In the genomic region with DNA sequence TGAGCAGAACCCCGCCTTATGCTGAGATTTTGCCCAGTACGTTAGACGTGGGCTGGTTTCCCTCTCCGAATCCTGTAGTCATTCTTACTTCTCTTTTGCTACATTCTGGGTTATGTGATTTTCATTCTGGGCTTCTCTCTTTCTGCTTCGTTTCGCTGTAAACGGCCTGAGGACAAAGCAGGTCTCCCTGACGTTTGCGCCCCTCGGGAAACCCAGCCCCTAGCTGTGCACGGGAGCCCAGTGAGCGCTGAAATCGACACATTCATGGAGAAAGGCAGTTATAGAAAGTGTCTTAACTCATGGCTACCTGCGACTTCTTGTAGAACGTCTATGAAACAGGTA, we compare ENCODE assay signal across 10 cellular contexts. TPM values are rescaled to one million over a fixed set of nuclear protein-coding genes. Genes with fewer than 3 reads are reported as not detected.
DNase-seq lines count a peak whose midpoint lies in the region; ATAC-seq and TF ChIP-seq lines count a peak whose summit lies in the region.
"Had no signal": no experiment of that assay in that cellular context is flagged by ENCODE, and none has a peak within 500 bp of the region (broad histone marks: within the 10 kb centered on the region; RNA-seq: fewer than 3 reads in every experiment).

No MANE protein-coding gene starts in this region.

- no peak overlapping the region for H3K27ac ChIP-seq in breast epithelium
- no peak overlapping the region for H3K27ac ChIP-seq in aorta (ENCODE audit: low read depth in 1 of 2, low read length in 2 of 2)
- H3K27ac ChIP-seq: left lung had no signal

- H3K9me3 Mint-ChIP-seq in MCF 10A (ENCODE audit: unreplicated experiment): no peaks in the 10 kb centered on the region
- H3K9me3 Mint-ChIP-seq in naive thymus-derived CD8-positive, alpha-beta T cell: peaks cover 0 to 3% (median 0%) of the 10 kb centered on the region in 9 donors

- H3K4me1 ChIP-seq in breast epithelium: no peaks in the 10 kb centered on the region
- H3K4me1 ChIP-seq in endocrine pancreas (ENCODE audit: control insufficient read depth, insufficient read depth, low read length): no peaks in the 10 kb centered on the region
- H3K4me1 ChIP-seq in aorta (ENCODE audit: control insufficient read depth in 1 of 2, insufficient read depth in 2 of 2, low read length in 2 of 2): no peaks in the 10 kb centered on the region

- H3K36me3 Mint-ChIP-seq in MCF 10A (ENCODE audit: insufficient read depth, unreplicated experiment): no peaks in the 10 kb centered on the region
- no peaks in the 10 kb centered on the region for H3K36me3 Mint-ChIP-seq in naive thymus-derived CD8-positive, alpha-beta T cell

- H3K4me1 Mint-ChIP-seq in MCF 10A (ENCODE audit: insufficient read depth, unreplicated experiment): peaks cover 14% of the 10 kb centered on the region
- peaks cover 6 to 9% (median 6%) of the 10 kb centered on the region in 4 donors for H3K4me1 Mint-ChIP-seq in naive thymus-derived CD8-positive, alpha-beta T cell

- intact Hi-C loops in breast epithelium (cut with DNase I; ENCODE audit: low total_unique reads) (no loop called here), MCF 10A (cut with micrococcal nuclease) (no loop called here), aorta (cut with DNase I) (loop anchor here in 1 of 2 donors (10.0 kb wide), 1 partner anchor 236 kb away; no protein-coding TSS in a partner anchor)

- no peak for TF ChIP-seq POLR2A in breast epithelium (IDR thresholded peaks at IDR 0.05)

- no peaks in the 10 kb centered on the region for H3K9me3 ChIP-seq in breast epithelium
- no peaks in the 10 kb centered on the region for H3K9me3 ChIP-seq in endocrine pancreas (ENCODE audit: control insufficient read depth, low read length)
- no peaks in the 10 kb centered on the region for H3K9me3 ChIP-seq in aorta (ENCODE audit: control insufficient read depth, low read length)
- H3K9me3 ChIP-seq: left lung had no signal

- H3K4me3 ChIP-seq in breast epithelium (peak overlapping the region; percentile 20 to 50 (median 39)), endocrine pancreas (ENCODE audit: control insufficient read depth, insufficient read depth, low read length) (peak overlapping the region; percentile 54), aorta (ENCODE audit: low read length in 2 of 2) (peak overlapping the region; percentile 4 to 32)
- H3K4me3 ChIP-seq: left lung had no signal

- WGBS in aorta, 2 donors: 5 to 6% methylated on average over 15 of the region's 15 CpGs

- H3K36me3 ChIP-seq in breast epithelium (no peaks in the 10 kb centered on the region), endocrine pancreas (ENCODE audit: control insufficient read depth, insufficient read depth, low read length) (no peaks in the 10 kb centered on the region), aorta (ENCODE audit: control insufficient read depth in 1 of 2, insufficient read depth in 2 of 2, low read length in 1 of 2) (no peaks in the 10 kb centered on the region)
- H3K36me3 ChIP-seq: left lung had no signal

- H3K4me3 Mint-ChIP-seq in MCF 10A (ENCODE audit: unreplicated experiment): no peak overlapping the region
- peak overlapping the region in 9 of 10 donors; percentile 19 to 80 (median 71) for H3K4me3 Mint-ChIP-seq in naive thymus-derived CD8-positive, alpha-beta T cell

- no peak for TF ChIP-seq CTCF in breast epithelium (IDR thresholded peaks at IDR 0.05)
- no peak for TF ChIP-seq CTCF in MCF 10A (IDR thresholded peaks at IDR 0.05; ENCODE audit: unreplicated experiment)

- no peak overlapping the region for H3K27ac Mint-ChIP-seq in MCF 10A (ENCODE audit: low read depth, unreplicated experiment)
- H3K27ac Mint-ChIP-seq in naive thymus-derived CD8-positive, alpha-beta T cell: no peak overlapping the region

- H3K27me3 Mint-ChIP-seq in MCF 10A (ENCODE audit: insufficient read depth, unreplicated experiment): no peaks in the 10 kb centered on the region
- peaks cover 43 to 87% (median 54%) of the 10 kb centered on the region in 5 donors for H3K27me3 Mint-ChIP-seq in naive thymus-derived CD8-positive, alpha-beta T cell

- no TSS peak for BruUV-seq in MCF 10A (replicated peaks; lab: Mats Ljungman, UMichigan)

- no peak overlapping the region for H3K9ac ChIP-seq in endocrine pancreas (ENCODE audit: control insufficient read depth, insufficient read depth, low read length)

- ATAC-seq in naive thymus-derived CD8-positive, alpha-beta T cell: no peak
- no peak for ATAC-seq in aorta (ENCODE audit: low FRiP score)
- no peak for ATAC-seq in GM19023 (IDR thresholded peaks at IDR 0.05; ENCODE audit: unreplicated experiment)
- ATAC-seq in GM19351 (IDR thresholded peaks at IDR 0.05; ENCODE audit: unreplicated experiment): no peak

- peaks cover 0 to 2% of the 10 kb centered on the region in 2 donors for H3K27me3 ChIP-seq in breast epithelium
- no peaks in the 10 kb centered on the region for H3K27me3 ChIP-seq in endocrine pancreas (ENCODE audit: control insufficient read depth, insufficient read depth, low read length)
- H3K27me3 ChIP-seq in aorta (ENCODE audit: control insufficient read depth in 1 of 2, insufficient read depth in 2 of 2, low read length in 1 of 2): no peaks in the 10 kb centered on the region

- POLR2A ChIA-PET in MCF 10A (lab: Yijun Ruan, JAX): interaction anchor here (1.2 kb wide), 1 partner anchor 74 kb away, joined by 3 read pairs; a partner anchor contains a TSS
- POLR2A ChIA-PET in naive thymus-derived CD8-positive, alpha-beta T cell (lab: Charles Lee): no interaction called here

- no peak for DNase-seq in breast epithelium (ENCODE audit: low spot score in 2 of 2)
- no peak for DNase-seq in MCF 10A (ENCODE audit: unreplicated experiment)
- DNase-seq in naive thymus-derived CD8-positive, alpha-beta T cell: no peak
- no peak for DNase-seq in aorta
- no peak for DNase-seq in mesenteric fat pad (ENCODE audit: low spot score)
- DNase-seq: NCI-H1436 treated with DMSO at 0.1 percent for 48 hours had no signal

- CTCF ChIA-PET in MCF 10A (lab: Yijun Ruan, JAX): interaction anchor here (4.5 kb wide), 1 partner anchor 12 kb away, joined by 44 read pairs; no protein-coding TSS in a partner anchor

RNA-seq across cellular contexts. Expression of a gene that starts 22.7 kb away (rescaled TPM):
- total RNA-seq in breast epithelium (not detected), MCF 10A (2022) (not detected in 2 replicates), aorta (not detected), mesenteric fat pad (not detected)
- total RNA-seq in naive thymus-derived CD8-positive, alpha-beta T cell: not detected
- polyA plus RNA-seq in naive thymus-derived CD8-positive, alpha-beta T cell: not detected
- not detected for polyA plus RNA-seq in aorta
- total RNA-seq: left lung had no signal
